In the genomic region with DNA sequence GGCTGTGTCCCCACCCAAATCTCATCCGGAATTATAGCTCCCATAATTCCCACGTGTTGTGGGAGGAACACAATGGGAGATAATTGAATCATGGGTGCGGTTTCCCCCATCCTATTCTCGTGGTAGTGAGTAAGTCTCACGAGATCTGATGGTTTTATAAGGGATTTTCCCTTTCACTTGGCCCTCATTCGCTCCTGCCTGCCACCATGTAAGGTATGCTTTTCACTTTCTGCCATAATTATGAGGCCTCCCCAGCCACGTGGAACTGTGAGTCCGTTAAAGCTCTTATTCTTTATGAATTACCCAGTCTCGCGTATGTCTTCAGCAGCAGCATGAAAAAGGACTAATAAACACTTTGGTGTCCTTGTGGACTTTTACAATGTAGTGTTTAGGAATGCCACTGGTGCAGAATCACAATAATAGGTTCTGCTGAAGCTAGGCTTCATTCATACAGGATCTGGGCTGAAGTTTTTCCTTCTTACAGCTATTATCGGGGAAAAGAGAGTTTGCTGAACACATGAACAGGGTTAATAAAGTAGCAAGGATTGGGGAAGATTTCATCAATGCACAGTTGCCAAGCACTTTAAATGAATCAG, we compare ENCODE assay signal across 19 cellular contexts.
DNase-seq lines count a peak whose midpoint lies in the region; ATAC-seq and TF ChIP-seq lines count a peak whose summit lies in the region.
"Had no signal": no experiment of that assay in that cellular context is flagged by ENCODE, and none has a peak within 500 bp of the region (broad histone marks: within the 10 kb centered on the region; RNA-seq: fewer than 3 reads in every experiment).

No MANE protein-coding gene starts in this region.

- H3K4me3 Mint-ChIP-seq in GM23338 (no peak overlapping the region), nephron (no peak overlapping the region), natural killer cell (no peak overlapping the region)

- H3K4me2 ChIP-seq in GM23338 (no peak overlapping the region), PC-9 (no peak overlapping the region)

- 0 out of 2 replicates have a peak, but pooled peaks cover 4% of the 10 kb centered on the region for H3K9me2 ChIP-seq in GM23338 (ENCODE audit: insufficient read depth)
- no peaks in the 10 kb centered on the region for H3K9me2 ChIP-seq in PC-9 (ENCODE audit: insufficient read depth)

- DNase-seq in A172 (ENCODE audit: low spot score): peak; percentile 30
- DNase-seq in GM23338 (ENCODE audit: low spot score): no peak
- no peak for DNase-seq in PC-9
- DNase-seq in HuH-7 (ENCODE audit: low spot score): no peak
- DNase-seq in natural killer cell: no peak
- DNase-seq in SW480 (ENCODE audit: low spot score): no peak
- DNase-seq: ACHN, DMS79, H7, KG1, NCI-H1048, NCI-H1436 treated with DMSO at 0.1 percent for 48 hours, NCI-H2029, NCI-H446, NCI-H526 treated with DMSO at 0.1 percent for 48 hours, SIG-M5 had no signal

- POLR2A ChIA-PET in PC-9 (lab: Charles Lee; ENCODE audit: unreplicated experiment): no interaction called here

- H3K4me1 ChIP-seq in GM23338 (ENCODE audit: insufficient read depth): no peaks in the 10 kb centered on the region; the same call in 1 of the 2 replicates
- no peaks in the 10 kb centered on the region for H3K4me1 ChIP-seq in PC-9 (replicated peaks; ENCODE audit: insufficient read depth)

- H3K27me3 Mint-ChIP-seq in GM23338 (ENCODE audit: insufficient read depth, low read depth, poor library complexity) (no peaks in the 10 kb centered on the region), nephron (ENCODE audit: low read depth) (no peaks in the 10 kb centered on the region), natural killer cell (ENCODE audit: low read depth in 2 of 2) (peaks cover 0 to under 1% of the 10 kb centered on the region in 2 donors)

- H3K9me3 Mint-ChIP-seq in GM23338 (no peaks in the 10 kb centered on the region), nephron (no peaks in the 10 kb centered on the region), natural killer cell (no peaks in the 10 kb centered on the region)

- H3K9me3 ChIP-seq in PC-9 (ENCODE audit: insufficient read depth, low read depth): no peaks in the 10 kb centered on the region

- H2AFZ ChIP-seq in GM23338 (peak overlapping the region; percentile 67; the same call in 1 of the 2 replicates), PC-9 (peak overlapping the region; percentile 43; the same call in 1 of the 2 replicates)

- peaks cover 12% of the 10 kb centered on the region for H3K4me1 Mint-ChIP-seq in GM23338
- H3K4me1 Mint-ChIP-seq in nephron: peaks cover 5% of the 10 kb centered on the region
- no peaks in the 10 kb centered on the region for H3K4me1 Mint-ChIP-seq in natural killer cell

- H3K27ac ChIP-seq in GM23338 (ENCODE audit: low read depth): no peak overlapping the region
- no peak overlapping the region for H3K27ac ChIP-seq in PC-9
- H3K27ac ChIP-seq: C4-2B had no signal

- H3K36me3 Mint-ChIP-seq in GM23338 (ENCODE audit: low read depth): no peaks in the 10 kb centered on the region
- H3K36me3 Mint-ChIP-seq in nephron (ENCODE audit: low read depth): peaks cover 39% of the 10 kb centered on the region
- H3K36me3 Mint-ChIP-seq in natural killer cell: no peaks in the 10 kb centered on the region

- no peaks in the 10 kb centered on the region for H3K79me2 ChIP-seq in GM23338 (replicated peaks; ENCODE audit: insufficient read depth)
- H3K79me2 ChIP-seq in PC-9 (ENCODE audit: low read depth): no peaks in the 10 kb centered on the region

- H4K20me1 ChIP-seq in GM23338 (replicated peaks; ENCODE audit: insufficient read depth) (no peaks in the 10 kb centered on the region), PC-9 (ENCODE audit: insufficient read depth) (no peaks in the 10 kb centered on the region)

- ATAC-seq in GM23338 (no peak), natural killer cell (no peak), HG03565 (IDR thresholded peaks at IDR 0.05; ENCODE audit: unreplicated experiment) (no peak)

- no peak for TF ChIP-seq CTCF in GM23338 (conservative IDR thresholded peaks at IDR 0.05; ENCODE audit: low read depth in 2 of 2)
- no peak for TF ChIP-seq CTCF in PC-9 (conservative IDR thresholded peaks at IDR 0.05)
- no peak for TF ChIP-seq CTCF in nephron (IDR thresholded peaks at IDR 0.05; ENCODE audit: unreplicated experiment in 3 of 3)
- no peak for TF ChIP-seq CTCF in natural killer cell (IDR thresholded peaks at IDR 0.05)

- H3K4me3 ChIP-seq in GM23338 (no peak overlapping the region), PC-9 (no peak overlapping the region)

- H3K36me3 ChIP-seq in GM23338 (ENCODE audit: insufficient read depth) (no peaks in the 10 kb centered on the region), PC-9 (ENCODE audit: low read depth) (no peaks in the 10 kb centered on the region)

- intact Hi-C loops in PC-9 (cut with micrococcal nuclease; ENCODE audit: unreplicated experiment): no loop called here
- intact Hi-C loops in natural killer cell (cut with micrococcal nuclease): no loop called here

- H3K27me3 ChIP-seq in GM23338 (ENCODE audit: insufficient read depth) (no peaks in the 10 kb centered on the region), PC-9 (ENCODE audit: insufficient read depth, low read depth) (no peaks in the 10 kb centered on the region)

- no TSS peak for BruUV-seq in PC-9 (replicated peaks; lab: Mats Ljungman, UMichigan)

- H3F3A ChIP-seq in GM23338 (replicated peaks; ENCODE audit: low read depth): no peaks in the 10 kb centered on the region
- no peaks in the 10 kb centered on the region for H3F3A ChIP-seq in PC-9 (ENCODE audit: insufficient read depth, low read depth)

- H3K27ac Mint-ChIP-seq in GM23338: no peak overlapping the region
- peak overlapping the region in 2 of 3 experiments; percentile 15 to 80 for H3K27ac Mint-ChIP-seq in nephron
- no peak overlapping the region for H3K27ac Mint-ChIP-seq in natural killer cell

- CTCF ChIA-PET in PC-9 (lab: Charles Lee): no interaction called here

TF ChIP-seq in GM23338, 12 proteins besides CTCF, POLR2A, EP300 and RAD21:
- TF ChIP-seq ZNF331 (CRISPR knock-in tag; IDR thresholded peaks at IDR 0.05; ENCODE audit: low read depth): no peak
- TF ChIP-seq JUNB (IDR thresholded peaks at IDR 0.05; ENCODE audit: unreplicated experiment): no peak
- TF ChIP-seq, protein P1, sequence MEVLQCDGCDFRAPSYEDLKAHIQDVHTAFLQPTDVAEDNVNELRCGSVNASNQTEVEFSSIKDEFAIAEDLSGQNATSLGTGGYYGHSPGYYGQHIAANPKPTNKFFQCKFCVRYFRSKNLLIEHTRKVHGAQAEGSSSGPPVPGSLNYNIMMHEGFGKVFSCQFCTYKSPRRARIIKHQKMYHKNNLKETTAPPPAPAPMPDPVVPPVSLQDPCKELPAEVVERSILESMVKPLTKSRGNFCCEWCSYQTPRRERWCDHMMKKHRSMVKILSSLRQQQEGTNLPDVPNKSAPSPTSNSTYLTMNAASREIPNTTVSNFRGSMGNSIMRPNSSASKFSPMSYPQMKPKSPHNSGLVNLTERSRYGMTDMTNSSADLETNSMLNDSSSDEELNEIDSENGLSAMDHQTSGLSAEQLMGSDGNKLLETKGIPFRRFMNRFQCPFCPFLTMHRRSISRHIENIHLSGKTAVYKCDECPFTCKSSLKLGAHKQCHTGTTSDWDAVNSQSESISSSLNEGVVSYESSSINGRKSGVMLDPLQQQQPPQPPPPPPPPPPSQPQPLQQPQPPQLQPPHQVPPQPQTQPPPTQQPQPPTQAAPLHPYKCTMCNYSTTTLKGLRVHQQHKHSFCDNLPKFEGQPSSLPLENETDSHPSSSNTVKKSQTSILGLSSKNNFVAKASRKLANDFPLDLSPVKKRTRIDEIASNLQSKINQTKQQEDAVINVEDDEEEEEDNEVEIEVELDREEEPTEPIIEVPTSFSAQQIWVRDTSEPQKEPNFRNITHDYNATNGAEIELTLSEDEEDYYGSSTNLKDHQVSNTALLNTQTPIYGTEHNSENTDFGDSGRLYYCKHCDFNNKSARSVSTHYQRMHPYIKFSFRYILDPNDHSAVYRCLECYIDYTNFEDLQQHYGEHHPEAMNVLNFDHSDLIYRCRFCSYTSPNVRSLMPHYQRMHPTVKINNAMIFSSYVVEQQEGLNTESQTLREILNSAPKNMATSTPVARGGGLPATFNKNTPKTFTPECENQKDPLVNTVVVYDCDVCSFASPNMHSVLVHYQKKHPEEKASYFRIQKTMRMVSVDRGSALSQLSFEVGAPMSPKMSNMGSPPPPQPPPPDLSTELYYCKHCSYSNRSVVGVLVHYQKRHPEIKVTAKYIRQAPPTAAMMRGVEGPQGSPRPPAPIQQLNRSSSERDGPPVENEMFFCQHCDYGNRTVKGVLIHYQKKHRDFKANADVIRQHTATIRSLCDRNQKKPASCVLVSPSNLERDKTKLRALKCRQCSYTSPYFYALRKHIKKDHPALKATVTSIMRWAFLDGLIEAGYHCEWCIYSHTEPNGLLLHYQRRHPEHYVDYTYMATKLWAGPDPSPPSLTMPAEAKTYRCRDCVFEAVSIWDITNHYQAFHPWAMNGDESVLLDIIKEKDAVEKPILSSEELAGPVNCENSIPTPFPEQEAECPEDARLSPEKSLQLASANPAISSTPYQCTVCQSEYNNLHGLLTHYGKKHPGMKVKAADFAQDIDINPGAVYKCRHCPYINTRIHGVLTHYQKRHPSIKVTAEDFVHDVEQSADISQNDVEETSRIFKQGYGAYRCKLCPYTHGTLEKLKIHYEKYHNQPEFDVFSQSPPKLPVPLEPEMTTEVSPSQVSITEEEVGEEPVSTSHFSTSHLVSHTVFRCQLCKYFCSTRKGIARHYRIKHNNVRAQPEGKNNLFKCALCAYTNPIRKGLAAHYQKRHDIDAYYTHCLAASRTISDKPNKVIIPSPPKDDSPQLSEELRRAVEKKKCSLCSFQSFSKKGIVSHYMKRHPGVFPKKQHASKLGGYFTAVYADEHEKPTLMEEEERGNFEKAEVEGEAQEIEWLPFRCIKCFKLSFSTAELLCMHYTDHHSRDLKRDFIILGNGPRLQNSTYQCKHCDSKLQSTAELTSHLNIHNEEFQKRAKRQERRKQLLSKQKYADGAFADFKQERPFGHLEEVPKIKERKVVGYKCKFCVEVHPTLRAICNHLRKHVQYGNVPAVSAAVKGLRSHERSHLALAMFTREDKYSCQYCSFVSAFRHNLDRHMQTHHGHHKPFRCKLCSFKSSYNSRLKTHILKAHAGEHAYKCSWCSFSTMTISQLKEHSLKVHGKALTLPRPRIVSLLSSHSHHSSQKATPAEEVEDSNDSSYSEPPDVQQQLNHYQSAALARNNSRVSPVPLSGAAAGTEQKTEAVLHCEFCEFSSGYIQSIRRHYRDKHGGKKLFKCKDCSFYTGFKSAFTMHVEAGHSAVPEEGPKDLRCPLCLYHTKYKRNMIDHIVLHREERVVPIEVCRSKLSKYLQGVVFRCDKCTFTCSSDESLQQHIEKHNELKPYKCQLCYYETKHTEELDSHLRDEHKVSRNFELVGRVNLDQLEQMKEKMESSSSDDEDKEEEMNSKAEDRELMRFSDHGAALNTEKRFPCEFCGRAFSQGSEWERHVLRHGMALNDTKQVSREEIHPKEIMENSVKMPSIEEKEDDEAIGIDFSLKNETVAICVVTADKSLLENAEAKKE (CRISPR knock-in tag; IDR thresholded peaks at IDR 0.05): no peak
- TF ChIP-seq ZNF114 (CRISPR knock-in tag; IDR thresholded peaks at IDR 0.05): no peak

Comparison
In these comparisons a context has a peak if more than half of its experiments do, and no peak if none do; other contexts are left out.
1. H3K27ac Mint-ChIP-seq: peak in nephron (2 of 3); none in GM23338 (single experiment) and natural killer cell (0 of 2).